In the genomic region with DNA sequence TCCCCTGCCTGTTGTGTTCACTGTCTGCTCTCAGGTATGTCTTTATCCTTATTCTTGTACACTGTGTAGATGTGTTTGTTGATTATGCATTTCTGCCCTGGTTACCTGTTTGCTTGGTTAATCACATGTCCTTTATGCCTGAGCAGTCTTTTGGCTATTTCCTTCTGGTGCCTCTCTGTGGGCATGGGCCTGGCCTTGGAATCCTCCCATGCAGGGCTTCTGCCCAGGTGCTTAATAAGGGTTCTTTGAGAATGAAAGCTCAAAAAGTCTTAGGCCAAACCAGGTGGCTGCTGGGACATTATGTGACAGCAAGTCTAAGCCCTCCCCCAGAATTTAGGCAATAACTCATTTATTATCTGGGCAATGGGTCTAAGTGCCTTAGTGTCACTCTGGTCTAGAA, we compare ENCODE assay signal across 26 cellular contexts. TPM values are rescaled to one million over a fixed set of nuclear protein-coding genes. Genes with fewer than 3 reads are reported as not detected.
"Had no signal": no experiment of that assay in that cellular context is flagged by ENCODE, and none has a peak within 500 bp of the region (broad histone marks: within the 10 kb centered on the region; RNA-seq: fewer than 3 reads in every experiment).

No MANE protein-coding gene starts in this region.

- H3K27me3 Mint-ChIP-seq: activated CD4-positive, alpha-beta T cell treated with anti-CD3 and anti-CD28 coated beads, Interleukin-2, amount 10 ng/mL, durations not matched to agents 24 days and 14 days; activated CD8-positive, alpha-beta memory T cell treated with anti-CD3 and anti-CD28 coated beads, Interleukin-2, amount 10 ng/mL, durations not matched to agents 7 days and 5 days; activated naive CD4-positive, alpha-beta T cell treated with anti-CD3 and anti-CD28 coated beads, Interleukin-2, amount 50 U/mL, for 24 hours; central memory CD8-positive, alpha-beta T cell; T-helper 17 cell had no signal

- H3K36me3 Mint-ChIP-seq: activated CD8-positive, alpha-beta memory T cell treated with anti-CD3 and anti-CD28 coated beads, Interleukin-2, amount 10 ng/mL, durations not matched to agents 7 days and 5 days; activated naive CD4-positive, alpha-beta T cell treated with anti-CD3 and anti-CD28 coated beads, Interleukin-2, amount 50 U/mL, for 24 hours had no signal

- H3K27ac Mint-ChIP-seq: activated B cell treated with CpG ODN at 0.5 μM for 24 hours; activated CD4-positive, alpha-beta T cell treated with anti-CD3 and anti-CD28 coated beads, Interleukin-2, amount 10 ng/mL, durations not matched to agents 24 days and 14 days; activated CD8-positive, alpha-beta memory T cell treated with anti-CD3 and anti-CD28 coated beads, Interleukin-2, amount 10 ng/mL, durations not matched to agents 7 days and 5 days; activated naive CD4-positive, alpha-beta T cell treated with anti-CD3 and anti-CD28 coated beads, Interleukin-2, amount 50 U/mL, for 24 hours; activated T-cell treated with anti-CD3 and anti-CD28 coated beads, Interleukin-2, amount 50 U/mL, for 24 hours; activated T-helper 1 cell treated with anti-CD3 and anti-CD28 coated beads, Interleukin-12 subunit alpha, Interleukin-12 subunit beta, Interleukin-2, Interleukin-4 antibody, amounts not matched to agents 30 ng/mL and 10 ng/mL and 1 ng/mL, durations not matched to agents 14 hours and 24 hours and 36 hours; T-helper 17 cell had no signal

- H3K4me3 Mint-ChIP-seq: activated B cell treated with CpG ODN at 0.5 μM for 24 hours; activated CD4-positive, alpha-beta T cell treated with anti-CD3 and anti-CD28 coated beads, Interleukin-2, amount 10 ng/mL, durations not matched to agents 24 days and 14 days; activated CD8-positive, alpha-beta memory T cell treated with anti-CD3 and anti-CD28 coated beads, Interleukin-2, amount 10 ng/mL, durations not matched to agents 7 days and 5 days; activated naive CD4-positive, alpha-beta T cell treated with anti-CD3 and anti-CD28 coated beads, Interleukin-2, amount 50 U/mL, for 24 hours; activated T-cell treated with anti-CD3 and anti-CD28 coated beads, Interleukin-2, amount 50 U/mL, for 24 hours; activated T-helper 1 cell treated with anti-CD3 and anti-CD28 coated beads, Interleukin-12 subunit alpha, Interleukin-12 subunit beta, Interleukin-2, Interleukin-4 antibody, amounts not matched to agents 30 ng/mL and 10 ng/mL and 1 ng/mL, durations not matched to agents 14 hours and 24 hours and 36 hours; central memory CD8-positive, alpha-beta T cell; T-helper 17 cell had no signal

- DNase-seq: activated B cell treated with CpG ODN at 0.5 μM for 24 hours; activated CD4-positive, alpha-beta T cell treated with anti-CD3 and anti-CD28 coated beads for 1 hour; activated CD4-positive, alpha-beta T cell treated with anti-CD3 and anti-CD28 coated beads, Interleukin-2, amount 10 ng/mL, durations not matched to agents 24 days and 14 days; activated CD4-positive, alpha-beta T cell treated with anti-CD3 and anti-CD28 coated beads, Interleukin-2, amount 50 U/mL, for 48 hours; activated CD8-positive, alpha-beta memory T cell treated with anti-CD3 and anti-CD28 coated beads, Interleukin-2, amount 10 ng/mL, durations not matched to agents 7 days and 5 days; activated effector memory CD4-positive, alpha-beta T cell treated with Interleukin-2 at 50 U/mL for 16 hours; activated naive CD4-positive, alpha-beta T cell; activated T-cell treated with anti-CD3 and anti-CD28 coated beads, Interleukin-2, amount 50 U/mL, for 24 hours; aorta; body of pancreas; Karpas-422; MM.1S; NCI-H1105; NCI-H1436; NCI-H1694 treated with DMSO at 0.1 percent for 48 hours; NCI-H2081 treated with DMSO at 0.1 percent for 48 hours; NCI-H446; NCI-H524; SHP77; T-helper 17 cell; T-helper 9 cell had no signal

- H3K9me3 Mint-ChIP-seq: activated B cell treated with CpG ODN at 0.5 μM for 24 hours; activated CD4-positive, alpha-beta T cell treated with anti-CD3 and anti-CD28 coated beads, Interleukin-2, amount 10 ng/mL, durations not matched to agents 24 days and 14 days; activated naive CD4-positive, alpha-beta T cell treated with anti-CD3 and anti-CD28 coated beads, Interleukin-2, amount 50 U/mL, for 24 hours; activated T-cell treated with anti-CD3 and anti-CD28 coated beads, Interleukin-2, amount 50 U/mL, for 24 hours; activated T-helper 1 cell treated with anti-CD3 and anti-CD28 coated beads, Interleukin-12 subunit alpha, Interleukin-12 subunit beta, Interleukin-2, Interleukin-4 antibody, amounts not matched to agents 30 ng/mL and 10 ng/mL and 1 ng/mL, durations not matched to agents 14 hours and 24 hours and 36 hours; central memory CD8-positive, alpha-beta T cell had no signal

- ATAC-seq: activated CD8-positive, alpha-beta memory T cell treated with anti-CD3 and anti-CD28 coated beads, Interleukin-2, amount 10 ng/mL, durations not matched to agents 7 days and 5 days; body of pancreas; T-helper 17 cell had no signal

- H3K4me1 Mint-ChIP-seq: activated B cell treated with CpG ODN at 0.5 μM for 24 hours; activated CD4-positive, alpha-beta T cell treated with anti-CD3 and anti-CD28 coated beads, Interleukin-2, amount 10 ng/mL, durations not matched to agents 24 days and 14 days; activated CD8-positive, alpha-beta memory T cell treated with anti-CD3 and anti-CD28 coated beads, Interleukin-2, amount 10 ng/mL, durations not matched to agents 7 days and 5 days; central memory CD8-positive, alpha-beta T cell; T-helper 17 cell had no signal

RNA-seq across cellular contexts. Expression of a gene that starts 26.5 kb away (rescaled TPM):
- total RNA-seq: activated B cell treated with CpG ODN at 0.5 μM for 24 hours; activated CD4-positive, alpha-beta T cell treated with anti-CD3 and anti-CD28 coated beads, Interleukin-2, amount 10 ng/mL, durations not matched to agents 24 days and 14 days; activated CD8-positive, alpha-beta memory T cell treated with anti-CD3 and anti-CD28 coated beads, Interleukin-2, amount 10 ng/mL, durations not matched to agents 7 days and 5 days; activated T-helper 1 cell treated with anti-CD3 and anti-CD28 coated beads, Interleukin-12 subunit alpha, Interleukin-12 subunit beta, Interleukin-2, Interleukin-4 antibody, amounts not matched to agents 30 ng/mL and 10 ng/mL and 1 ng/mL, durations not matched to agents 14 hours and 24 hours and 36 hours; aorta; body of pancreas; bronchial epithelial cell; SJSA1; T-helper 17 cell had no signal

RNA-seq across cellular contexts. Expression of a gene that starts 39.1 kb away (rescaled TPM):
- total RNA-seq: activated B cell treated with CpG ODN at 0.5 μM for 24 hours; activated CD4-positive, alpha-beta T cell treated with anti-CD3 and anti-CD28 coated beads, Interleukin-2, amount 10 ng/mL, durations not matched to agents 24 days and 14 days; activated CD8-positive, alpha-beta memory T cell treated with anti-CD3 and anti-CD28 coated beads, Interleukin-2, amount 10 ng/mL, durations not matched to agents 7 days and 5 days; activated T-helper 1 cell treated with anti-CD3 and anti-CD28 coated beads, Interleukin-12 subunit alpha, Interleukin-12 subunit beta, Interleukin-2, Interleukin-4 antibody, amounts not matched to agents 30 ng/mL and 10 ng/mL and 1 ng/mL, durations not matched to agents 14 hours and 24 hours and 36 hours; aorta; body of pancreas; bronchial epithelial cell; SJSA1; T-helper 17 cell had no signal
